ENCODE assay signal across 14 cellular contexts in the genomic region with DNA sequence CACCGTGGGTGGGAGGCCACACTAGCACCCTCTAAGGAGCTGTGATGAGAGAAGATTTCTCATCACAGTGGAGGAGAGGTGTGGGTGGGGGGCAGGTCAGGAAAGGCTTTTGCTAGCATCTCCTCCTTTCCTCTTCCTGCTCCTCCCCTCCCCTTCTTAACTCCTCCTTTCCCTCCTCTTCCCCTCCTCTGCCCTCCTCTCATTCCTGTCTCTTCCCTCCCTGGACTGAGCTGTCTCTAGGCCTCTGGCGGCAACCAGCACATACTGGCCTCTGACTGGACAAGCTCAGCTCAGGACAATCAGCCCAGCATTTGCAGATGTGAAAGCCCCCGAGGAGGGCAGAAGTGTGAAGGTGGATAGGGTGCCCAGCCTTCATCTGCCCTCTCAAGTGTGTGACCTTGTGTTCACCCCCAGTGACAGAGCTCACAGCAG. TPM values are rescaled to one million over a fixed set of nuclear protein-coding genes. Genes with fewer than 3 reads are reported as not detected.
A peak's percentile ranks its signal among the peaks of the same experiment; 100 is the strongest.
DNase-seq lines count a peak whose midpoint lies in the region; ATAC-seq, FAIRE-seq and TF ChIP-seq lines count a peak whose summit lies in the region.
"Had no signal": no experiment of that assay in that cellular context is flagged by ENCODE, and none has a peak within 500 bp of the region (broad histone marks: within the 10 kb centered on the region; RNA-seq: fewer than 3 reads in every experiment).

No MANE protein-coding gene starts in this region.

- peaks cover 15% of the 10 kb centered on the region; the same call in 1 of the 2 replicates for H3K4me1 Mint-ChIP-seq in HFFc6 (ENCODE audit: low read depth)

- H3K9me3 Mint-ChIP-seq in HFFc6 = no peaks in the 10 kb centered on the region
- H3K9me3 Mint-ChIP-seq: naive B cell had no signal

- H3K4me3 ChIP-seq in mucosa of descending colon = no peak overlapping the region
- H3K4me3 ChIP-seq: heart right ventricle, left ventricle myocardium inferior, thoracic aorta had no signal

- peaks cover 35% of the 10 kb centered on the region for H3K27me3 Mint-ChIP-seq in HFFc6 (ENCODE audit: insufficient read depth)

- no peak for ATAC-seq in mucosa of descending colon
- ATAC-seq: heart right ventricle had no signal

- FAIRE-seq in frontal cortex (lab: Jason Lieb, UNC) = no peak

- H3K4me3 Mint-ChIP-seq in HFFc6 = no peak overlapping the region

- peak; percentile 80 for DNase-seq in ACHN
- DNase-seq in HFFc6 = peak; percentile 1
- peak; percentile 69 for DNase-seq in amniotic epithelial cell (ENCODE audit: low read depth)
- peak; percentile 81 for DNase-seq in kidney tubule cell (ENCODE audit: low spot score)
- no peak for DNase-seq in mucosa of descending colon
- no peak for DNase-seq in globus pallidus (ENCODE audit: low spot score)
- no peak for DNase-seq in frontal cortex (ENCODE audit: low spot score in 2 of 2)
- no peak for DNase-seq in DMS114 treated with DMSO at 0.1 percent for 48 hours (lab: John Stamatoyannopoulos, UW; ENCODE audit: unreplicated experiment)
- DNase-seq: activated CD4-positive, alpha-beta T cell treated with anti-CD3 and anti-CD28 coated beads, Interleukin-2, amount 50 U/mL, for 48 hours; heart right ventricle; left ventricle myocardium inferior; naive B cell; NCI-H1048 had no signal

- no peak overlapping the region for H3K27ac Mint-ChIP-seq in HFFc6

- in situ Hi-C loops in ACHN (cut with HindIII; ENCODE audit: low pct_ligation_motif_present, low pct_unique_long_range_greater_than_20kb, low sequenced_read_pairs) = no loop called here

- no peaks in the 10 kb centered on the region for H3K9me3 ChIP-seq in mucosa of descending colon
- H3K9me3 ChIP-seq: heart right ventricle, left ventricle myocardium inferior, thoracic aorta had no signal

- H3K4me1 ChIP-seq in mucosa of descending colon (ENCODE audit: low read depth) = no peaks in the 10 kb centered on the region
- H3K4me1 ChIP-seq: heart right ventricle, left ventricle myocardium inferior had no signal

- no peaks in the 10 kb centered on the region for H3K36me3 ChIP-seq in mucosa of descending colon (ENCODE audit: low read depth)
- H3K36me3 ChIP-seq: heart right ventricle, left ventricle myocardium inferior, thoracic aorta had no signal

- intact Hi-C loops in mucosa of descending colon (cut with DNase I, micrococcal nuclease) = no loop called here

- no peaks in the 10 kb centered on the region for H3K36me3 Mint-ChIP-seq in HFFc6 (ENCODE audit: low read depth)
- H3K36me3 Mint-ChIP-seq: naive B cell had no signal

- TF ChIP-seq CTCF in HFFc6 (IDR thresholded peaks at IDR 0.05) (no peak), mucosa of descending colon (IDR thresholded peaks at IDR 0.05) (no peak)

RNA-seq across cellular contexts. Expression of a gene that starts 19.0 kb away (rescaled TPM):
- total RNA-seq in HFFc6 (2021; fragmentation: NEBNext Ultra II Directional; extraction: Animal tissue kit (Norgen Biotek cat#: 25700)) = under 1 TPM in 1 of 6 experiments, not detected in 5; 0.13 TPM
- total RNA-seq in mucosa of descending colon = not detected
- under 0.01 TPM for total RNA-seq in frontal cortex
- total RNA-seq: left ventricle myocardium inferior, thoracic aorta had no signal

RNA-seq across cellular contexts. Expression of a gene that starts 30.5 kb away (rescaled TPM):
- 10 to 100 TPM; 45.1 to 57.1 (median 52.7) TPM for total RNA-seq in HFFc6 (2021; fragmentation: NEBNext Ultra II Directional; extraction: Animal tissue kit (Norgen Biotek cat#: 25700))
- total RNA-seq in mucosa of descending colon (10 to 100 TPM; 35.6 to 47.2 (median 37.9) TPM), frontal cortex (21.2 TPM)

Comparison
In these comparisons a context has a peak if more than half of its experiments do, and no peak if none do; other contexts are left out.
1. DNase-seq: peak in ACHN (single experiment), HFFc6 (single experiment), amniotic epithelial cell (single experiment) and kidney tubule cell (single experiment); none in mucosa of descending colon (0 of 3), globus pallidus (single experiment), frontal cortex (0 of 2) and DMS114 treated with DMSO at 0.1 percent for 48 hours (single experiment).